In the genomic region with DNA sequence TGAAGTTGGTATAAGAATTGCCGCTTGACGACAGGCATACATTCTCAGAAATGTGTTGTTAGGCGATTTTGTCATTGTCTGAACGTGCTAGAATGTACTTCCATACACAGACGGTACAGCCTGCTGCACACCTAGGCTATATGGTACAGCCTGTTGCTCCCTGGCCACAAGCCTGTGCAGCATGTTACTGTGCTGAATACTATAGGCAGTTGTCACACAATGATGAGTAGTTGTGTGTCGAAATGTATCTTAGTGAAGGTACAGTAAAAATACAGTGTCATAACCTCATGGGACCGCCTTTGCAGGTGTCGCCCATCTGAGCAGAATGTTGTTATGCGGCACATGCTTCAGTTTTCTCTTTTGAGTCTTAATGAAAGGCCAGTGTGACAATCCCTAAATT, we compare ENCODE assay signal across 15 cellular contexts.
A peak's percentile ranks its signal among the peaks of the same experiment; 100 is the strongest.
DNase-seq lines count a peak whose midpoint lies in the region; ATAC-seq and TF ChIP-seq lines count a peak whose summit lies in the region.
"Had no signal": no experiment of that assay in that cellular context is flagged by ENCODE, and none has a peak within 500 bp of the region (broad histone marks: within the 10 kb centered on the region; RNA-seq: fewer than 3 reads in every experiment).

No MANE protein-coding gene starts in this region.

- no peak overlapping the region for H3K4me3 Mint-ChIP-seq in activated naive CD8-positive, alpha-beta T cell treated with anti-CD3 and anti-CD28 coated beads, Interleukin-2, amount 50 U/mL, for 24 hours
- H3K4me3 Mint-ChIP-seq: activated B cell treated with CpG ODN at 0.5 μM for 24 hours; activated T-cell treated with anti-CD3 and anti-CD28 coated beads, Interleukin-2, amount 50 U/mL, for 4 hours; brain; CD14-positive monocyte had no signal

- no peak for DNase-seq in activated naive CD8-positive, alpha-beta T cell treated with anti-CD3 and anti-CD28 coated beads, Interleukin-2, amount 50 U/mL, for 24 hours
- DNase-seq in thyroid gland (no peak), NCI-H774 (lab: John Stamatoyannopoulos, UW) (no peak), head of caudate nucleus (no peak), NCI-H510A (lab: John Stamatoyannopoulos, UW) (no peak)
- DNase-seq: activated B cell treated with CpG ODN at 0.5 μM for 24 hours; activated T-cell treated with anti-CD3 and anti-CD28 coated beads, Interleukin-2, amount 50 U/mL, for 4 hours had no signal

- no peaks in the 10 kb centered on the region for H3K27me3 Mint-ChIP-seq in activated naive CD8-positive, alpha-beta T cell treated with anti-CD3 and anti-CD28 coated beads, Interleukin-2, amount 50 U/mL, for 24 hours
- H3K27me3 Mint-ChIP-seq: activated B cell treated with CpG ODN at 0.5 μM for 24 hours, brain had no signal

- TF ChIP-seq POLR2A in thyroid gland (IDR thresholded peaks at IDR 0.05): no peak

- no peak overlapping the region for H3K4me3 ChIP-seq in thyroid gland (replicated peaks in 1 of 3)
- H3K4me3 ChIP-seq: skin epidermis, suprapubic skin had no signal

- H3K27me3 ChIP-seq in thyroid gland: no peaks in the 10 kb centered on the region
- H3K27me3 ChIP-seq: suprapubic skin had no signal

- H3K27ac ChIP-seq in thyroid gland: no peak overlapping the region
- H3K27ac ChIP-seq: HL-60, skin epidermis, suprapubic skin had no signal

- no peaks in the 10 kb centered on the region for H3K9me3 ChIP-seq in thyroid gland
- H3K9me3 ChIP-seq: suprapubic skin had no signal

- 95 to 97% methylated on average over 9 of the region's 9 CpGs for WGBS in thyroid gland, 2 donors

- ATAC-seq in GM18870 (IDR thresholded peaks at IDR 0.05; ENCODE audit: unreplicated experiment) (peak; percentile 25), GM21515 (IDR thresholded peaks at IDR 0.05; ENCODE audit: unreplicated experiment) (peak; percentile 15), HG03095 (IDR thresholded peaks at IDR 0.05; ENCODE audit: unreplicated experiment) (peak; percentile 7)
- ATAC-seq in activated naive CD8-positive, alpha-beta T cell treated with anti-CD3 and anti-CD28 coated beads, Interleukin-2, amount 50 U/mL, for 24 hours: peak; percentile 8

- H3K4me1 ChIP-seq in thyroid gland: no peaks in the 10 kb centered on the region

- intact Hi-C loops in thyroid gland (cut with DNase I) (no loop called here), head of caudate nucleus (cut with DNase I) (no loop called here)

- H3K27ac Mint-ChIP-seq in activated naive CD8-positive, alpha-beta T cell treated with anti-CD3 and anti-CD28 coated beads, Interleukin-2, amount 50 U/mL, for 24 hours: peak overlapping the region; percentile 71

- H3K36me3 ChIP-seq in thyroid gland: peaks cover 37 to 39% of the 10 kb centered on the region in 2 donors

- no peak for TF ChIP-seq CTCF in thyroid gland (IDR thresholded peaks at IDR 0.05)

- peaks cover 52% of the 10 kb centered on the region for H3K36me3 Mint-ChIP-seq in activated naive CD8-positive, alpha-beta T cell treated with anti-CD3 and anti-CD28 coated beads, Interleukin-2, amount 50 U/mL, for 24 hours (ENCODE audit: low read depth)

- H3K4me1 Mint-ChIP-seq in activated naive CD8-positive, alpha-beta T cell treated with anti-CD3 and anti-CD28 coated beads, Interleukin-2, amount 50 U/mL, for 24 hours: peaks cover 60% of the 10 kb centered on the region

- H3K9me3 Mint-ChIP-seq in activated naive CD8-positive, alpha-beta T cell treated with anti-CD3 and anti-CD28 coated beads, Interleukin-2, amount 50 U/mL, for 24 hours: no peaks in the 10 kb centered on the region
- H3K9me3 Mint-ChIP-seq: activated B cell treated with CpG ODN at 0.5 μM for 24 hours; activated T-cell treated with anti-CD3 and anti-CD28 coated beads, Interleukin-2, amount 50 U/mL, for 4 hours; brain; CD14-positive monocyte had no signal
